1 cellular context compared by ENCODE assay signal in the genomic region with DNA sequence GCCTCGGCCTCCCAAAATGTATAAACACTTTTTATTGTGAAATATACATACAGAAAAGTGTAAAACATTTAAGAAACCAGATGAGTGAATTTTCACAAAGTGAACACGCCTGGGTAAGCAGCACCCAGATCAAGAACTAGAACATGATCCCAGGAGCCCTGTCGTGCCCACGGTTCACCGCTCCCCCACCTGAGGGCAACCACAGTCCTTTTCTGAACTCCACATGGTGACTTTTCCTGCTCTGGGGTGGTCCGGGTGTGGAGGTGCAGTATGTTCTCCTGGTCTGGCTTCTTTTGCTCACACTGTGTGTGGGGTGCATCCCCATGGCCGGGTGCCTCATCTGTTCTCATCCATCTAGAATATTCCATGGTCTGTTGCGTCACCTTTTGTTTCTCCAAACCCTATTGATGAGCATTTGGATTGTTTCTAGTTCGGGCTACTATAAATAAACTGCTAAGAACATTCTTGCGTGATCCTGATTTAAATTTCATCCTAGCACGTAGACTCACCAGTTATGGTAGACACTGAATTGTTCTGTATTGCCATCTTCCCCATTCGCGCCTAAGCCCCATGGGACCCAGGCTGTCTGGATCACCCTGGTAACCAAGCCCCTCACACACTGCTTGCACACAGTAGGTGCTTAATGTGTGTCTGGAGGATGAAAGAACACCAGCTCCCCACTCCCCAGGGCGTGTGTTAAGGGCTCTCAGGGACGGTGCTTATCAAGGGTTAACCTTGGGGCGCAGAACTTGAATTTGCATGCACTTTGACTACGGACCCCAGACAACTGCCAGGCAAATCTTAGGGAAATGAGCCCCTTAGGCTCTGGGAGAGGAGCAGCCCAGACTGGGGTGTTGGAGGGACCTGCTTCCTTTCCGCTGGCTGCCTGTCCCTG.
TF ChIP-seq lines count a peak whose summit lies in the region.

No MANE protein-coding gene starts in this region.

TF ChIP-seq in IMR-90, 13 proteins besides CTCF, POLR2A, EP300 and RAD21:
- TF ChIP-seq CEBPB (IDR thresholded peaks at IDR 0.05; ENCODE audit: low read depth, low read length) (peak; percentile 16; the same call in 1 of the 2 replicates), MXI1 (IDR thresholded peaks at IDR 0.05; ENCODE audit: borderline replicate concordance, low read depth, low read length) (no peak)
